Comparison of ENCODE assay signal across 16 cellular contexts in the genomic region with DNA sequence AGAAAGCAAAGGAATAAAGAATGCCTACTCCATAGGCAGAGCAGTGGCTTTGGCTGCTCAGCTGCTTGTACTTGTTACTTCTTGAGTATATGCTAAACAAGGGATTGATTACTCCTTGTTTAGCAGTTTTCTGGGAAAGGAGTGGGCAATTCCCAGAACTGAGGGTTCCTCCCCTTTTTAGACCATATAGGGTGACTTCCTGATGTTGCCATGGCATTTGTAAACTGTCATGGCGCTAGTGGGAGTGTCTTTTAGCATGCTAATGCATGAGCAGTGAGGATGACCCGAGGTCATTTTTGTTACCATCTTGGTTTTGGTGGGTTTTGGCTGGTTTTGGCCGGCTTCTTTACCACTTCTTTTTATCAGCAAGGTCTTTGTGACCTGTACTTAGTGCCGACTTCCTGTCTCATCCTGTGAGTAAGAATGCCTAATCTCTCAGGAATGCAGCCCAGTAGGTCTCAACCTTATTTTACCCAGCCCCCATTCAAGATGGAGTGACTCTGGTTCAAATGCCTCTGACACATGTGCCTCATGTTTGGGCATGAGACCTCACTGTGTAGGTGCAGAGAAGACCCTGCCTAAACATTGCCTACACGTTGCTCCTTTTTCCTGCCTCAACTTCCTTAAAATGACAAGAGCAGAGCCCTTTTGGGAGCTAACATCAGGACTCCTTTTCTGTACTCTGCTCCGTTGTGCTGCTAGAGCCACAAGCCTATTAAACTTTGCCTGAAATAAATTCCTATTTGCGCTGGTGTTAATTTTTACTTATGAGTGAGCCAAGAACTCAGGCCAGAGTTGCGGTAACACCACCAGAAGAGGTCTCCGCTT. TPM values are rescaled to one million over a fixed set of nuclear protein-coding genes. Genes with fewer than 3 reads are reported as not detected.
DNase-seq lines count a peak whose midpoint lies in the region; FAIRE-seq and TF ChIP-seq lines count a peak whose summit lies in the region.
"Had no signal": no experiment of that assay in that cellular context is flagged by ENCODE, and none has a peak within 500 bp of the region (broad histone marks: within the 10 kb centered on the region; RNA-seq: fewer than 3 reads in every experiment).

No MANE protein-coding gene starts in this region.

- H3K36me3 ChIP-seq in Caco-2 (ENCODE audit: control insufficient read depth, insufficient read depth, low read length) (no peaks in the 10 kb centered on the region; the same call in 1 of the 2 replicates), HUES64 (ENCODE audit: insufficient read depth, low read length) (peaks cover 14% of the 10 kb centered on the region), astrocyte (ENCODE audit: insufficient read depth, low read length) (peaks cover 3% of the 10 kb centered on the region), iPS-20b (ENCODE audit: insufficient read depth, low read depth, low read length) (peaks cover 8% of the 10 kb centered on the region; the same call in 1 of the 2 replicates)
- H3K36me3 ChIP-seq: ovary had no signal

- H3K36me3 Mint-ChIP-seq in Caco-2 (ENCODE audit: insufficient read depth, unreplicated experiment) (no peaks in the 10 kb centered on the region), astrocyte (ENCODE audit: low read depth, unreplicated experiment) (peaks cover 17% of the 10 kb centered on the region)

- peaks cover 17% of the 10 kb centered on the region for H3K4me1 ChIP-seq in Caco-2
- peaks cover 14% of the 10 kb centered on the region for H3K4me1 ChIP-seq in HUES64 (ENCODE audit: insufficient read depth, low read length)
- peaks cover 23% of the 10 kb centered on the region for H3K4me1 ChIP-seq in astrocyte (ENCODE audit: insufficient read depth, low read length)
- H3K4me1 ChIP-seq in iPS-20b (ENCODE audit: insufficient read depth, low read length): peaks cover 9% of the 10 kb centered on the region

- H2AFZ ChIP-seq in astrocyte (ENCODE audit: low read depth, low read length): no peak overlapping the region

- H3K9me3 ChIP-seq in Caco-2 (no peaks in the 10 kb centered on the region), HUES64 (ENCODE audit: insufficient read depth, low read depth, low read length) (no peaks in the 10 kb centered on the region), astrocyte (ENCODE audit: insufficient read depth, low read depth, low read length) (no peaks in the 10 kb centered on the region), iPS-20b (ENCODE audit: insufficient read depth, low read depth, low read length) (no peaks in the 10 kb centered on the region)
- H3K9me3 ChIP-seq: ovary had no signal

- no peaks in the 10 kb centered on the region for H3K79me2 ChIP-seq in astrocyte (ENCODE audit: insufficient read depth, low read length)

- no peaks in the 10 kb centered on the region for H4K20me1 ChIP-seq in astrocyte (ENCODE audit: insufficient read depth, low read length)

- H3K4me3 Mint-ChIP-seq in Caco-2 (ENCODE audit: unreplicated experiment) (no peak overlapping the region), astrocyte (ENCODE audit: unreplicated experiment) (no peak overlapping the region)
- H3K4me3 Mint-ChIP-seq: activated naive CD8-positive, alpha-beta T cell treated with anti-CD3 and anti-CD28 coated beads for 36 hours; stimulated activated naive B cell treated with anti-CD40 and anti-IgM and Interleukin-4, amounts not matched to agents 10 μg/mL and 1 μg/mL and 100 μg/mL, for 72 hours had no signal

- DNase-seq in Caco-2: peak; percentile 31 to 48
- DNase-seq in astrocyte (ENCODE audit: low read depth): peak; percentile 76
- DNase-seq in stimulated activated CD4-positive, alpha-beta T cell treated with anti-CD3 and anti-CD28 coated beads, Interleukin-2, amount 100 ng/mL, for 48 hours: no peak
- DNase-seq in NCI-H2107 treated with DMSO at 0.1 percent for 48 hours (lab: John Stamatoyannopoulos, UW; ENCODE audit: unreplicated experiment): no peak
- DNase-seq in COLO668 (lab: John Stamatoyannopoulos, UW; ENCODE audit: unreplicated experiment): no peak
- DNase-seq in UCSD-AML1 (lab: John Stamatoyannopoulos, UW; ENCODE audit: unreplicated experiment): no peak
- DNase-seq: activated naive CD8-positive, alpha-beta T cell treated with anti-CD3 and anti-CD28 coated beads for 36 hours; NCI-H1694; ovary; stimulated activated CD4-positive, alpha-beta T cell treated with anti-CD3 and anti-CD28 coated beads, Interleukin-2, amount 100 ng/mL, for 24 hours; stimulated activated naive B cell treated with anti-CD40 and anti-IgM and Interleukin-4, amounts not matched to agents 10 μg/mL and 1 μg/mL and 100 μg/mL, for 72 hours had no signal

- no peaks in the 10 kb centered on the region for H3K27me3 ChIP-seq in Caco-2 (replicated peaks; ENCODE audit: control insufficient read depth, insufficient read depth, low read length)
- H3K27me3 ChIP-seq in HUES64 (ENCODE audit: insufficient read depth, low read length): no peaks in the 10 kb centered on the region
- no peaks in the 10 kb centered on the region for H3K27me3 ChIP-seq in astrocyte (ENCODE audit: insufficient read depth, low read length)
- no peaks in the 10 kb centered on the region for H3K27me3 ChIP-seq in iPS-20b (ENCODE audit: insufficient read depth, low read length)
- H3K27me3 ChIP-seq: ovary had no signal

- peaks cover 7% of the 10 kb centered on the region for H3K4me1 Mint-ChIP-seq in Caco-2 (ENCODE audit: low read depth, unreplicated experiment)
- peaks cover 22% of the 10 kb centered on the region for H3K4me1 Mint-ChIP-seq in astrocyte (ENCODE audit: low read depth, unreplicated experiment)

- H3K9me3 Mint-ChIP-seq in Caco-2 (ENCODE audit: unreplicated experiment) (peaks cover 10% of the 10 kb centered on the region), astrocyte (ENCODE audit: unreplicated experiment) (no peaks in the 10 kb centered on the region)
- H3K9me3 Mint-ChIP-seq: activated naive CD8-positive, alpha-beta T cell treated with anti-CD3 and anti-CD28 coated beads for 36 hours; stimulated activated naive B cell treated with anti-CD40 and anti-IgM and Interleukin-4, amounts not matched to agents 10 μg/mL and 1 μg/mL and 100 μg/mL, for 72 hours had no signal

- H3K4me3 ChIP-seq in Caco-2 (ENCODE audit: low read depth, low read length) (no peak overlapping the region), HUES64 (ENCODE audit: low read length) (no peak overlapping the region), astrocyte (ENCODE audit: insufficient read depth, low read depth, low read length) (no peak overlapping the region), iPS-20b (ENCODE audit: low read length) (no peak overlapping the region)
- H3K4me3 ChIP-seq: lung, ovary had no signal

- TF ChIP-seq CTCF in Caco-2 (IDR thresholded peaks at IDR 0.05; ENCODE audit: insufficient read depth in 1 of 2, low read depth in 1 of 2, low read length in 1 of 2, severe bottlenecking in 1 of 2, unreplicated experiment in 1 of 2): no peak
- no peak for TF ChIP-seq CTCF in astrocyte (IDR thresholded peaks at IDR 0.05; ENCODE audit: insufficient read depth, low read depth, low read length)

- intact Hi-C loops in Caco-2 (cut with micrococcal nuclease; ENCODE audit: unreplicated experiment): no loop called here

- no peaks in the 10 kb centered on the region for H3K27me3 Mint-ChIP-seq in Caco-2 (ENCODE audit: insufficient read depth, unreplicated experiment)
- H3K27me3 Mint-ChIP-seq in astrocyte (ENCODE audit: low read depth, unreplicated experiment): no peaks in the 10 kb centered on the region
- H3K27me3 Mint-ChIP-seq: activated naive CD8-positive, alpha-beta T cell treated with anti-CD3 and anti-CD28 coated beads for 36 hours; stimulated activated naive B cell treated with anti-CD40 and anti-IgM and Interleukin-4, amounts not matched to agents 10 μg/mL and 1 μg/mL and 100 μg/mL, for 72 hours had no signal

- H3K27ac Mint-ChIP-seq in Caco-2 (ENCODE audit: unreplicated experiment) (peak overlapping the region; percentile 65), astrocyte (ENCODE audit: unreplicated experiment) (peak overlapping the region; percentile 79)
- H3K27ac Mint-ChIP-seq: activated naive CD8-positive, alpha-beta T cell treated with anti-CD3 and anti-CD28 coated beads for 36 hours; stimulated activated naive B cell treated with anti-CD40 and anti-IgM and Interleukin-4, amounts not matched to agents 10 μg/mL and 1 μg/mL and 100 μg/mL, for 72 hours had no signal

- no TSS peak for BruUV-seq in Caco-2 (replicated peaks; lab: Mats Ljungman, UMichigan)

- FAIRE-seq in astrocyte (lab: Jason Lieb, UNC): peak; percentile 13

- peak overlapping the region; percentile 10 for H3K4me2 ChIP-seq in astrocyte (ENCODE audit: low read length)

- H3K27ac ChIP-seq in HUES64 (ENCODE audit: low read depth, low read length): peak overlapping the region; percentile 68
- peak overlapping the region; percentile 15 for H3K27ac ChIP-seq in astrocyte (ENCODE audit: low read depth, low read length)
- peak overlapping the region; percentile 33 for H3K27ac ChIP-seq in iPS-20b (ENCODE audit: low read length)
- H3K27ac ChIP-seq: ovary had no signal

- H3K9ac ChIP-seq in HUES64 (ENCODE audit: low read depth, low read length): no peak overlapping the region
- no peak overlapping the region for H3K9ac ChIP-seq in astrocyte (ENCODE audit: low read length)
- no peak overlapping the region for H3K9ac ChIP-seq in iPS-20b (ENCODE audit: low read depth, low read length)

- POLR2A ChIA-PET in Caco-2 (lab: Charles Lee): no interaction called here

- WGBS in HUES64: 86% methylated on average over 9 of the region's 9 CpGs

- CTCF ChIA-PET in Caco-2 (lab: Charles Lee): interaction anchor here (0.6 kb wide), 1 partner anchor 654 kb away, joined by 3 read pairs; no protein-coding TSS in a partner anchor

RNA-seq across cellular contexts. Expression of gene UBA6, which starts 21.0 kb away (rescaled TPM):
- total RNA-seq in Caco-2 (2022) (74.6 and 77.7 TPM in 2 replicates), astrocyte (141 and 142 TPM in 2 replicates)
- polyA plus RNA-seq in HUES64 (2013, experiment 1 of 2): 26.0 TPM
- 36.4 TPM for polyA plus RNA-seq in HUES64 (2013, experiment 2 of 2)

RNA-seq across cellular contexts. Expression of gene GNRHR, which starts 32.2 kb away (rescaled TPM):
- not detected in 2 replicates for total RNA-seq in Caco-2 (2022)
- polyA plus RNA-seq in HUES64 (2013, experiment 1 of 2): not detected
- not detected for polyA plus RNA-seq in HUES64 (2013, experiment 2 of 2)
- not detected in 2 replicates for total RNA-seq in astrocyte
- total RNA-seq: activated CD8-positive, alpha-beta memory T cell treated with anti-CD3 and anti-CD28 coated beads for 36 hours; activated naive CD8-positive, alpha-beta T cell treated with anti-CD3 and anti-CD28 coated beads for 36 hours; lung had no signal
- polyA plus RNA-seq: BJ, lung had no signal

Comparison
In these comparisons a context has a peak if more than half of its experiments do, and no peak if none do; other contexts are left out.
1. DNase-seq: peak in Caco-2 (2 of 2) and astrocyte (single experiment); none in stimulated activated CD4-positive, alpha-beta T cell treated with anti-CD3 and anti-CD28 coated beads, Interleukin-2, amount 100 ng/mL, for 48 hours (0 of 2), NCI-H2107 treated with DMSO at 0.1 percent for 48 hours (single experiment), COLO668 (single experiment) and UCSD-AML1 (single experiment).
2. H3K27ac ChIP-seq: peak in every context shown above with its lines; median percentile 68 in HUES64; 33 in iPS-20b; 15 in astrocyte.